Comparison of ENCODE assay signal across 1 cellular context in the genomic region with DNA sequence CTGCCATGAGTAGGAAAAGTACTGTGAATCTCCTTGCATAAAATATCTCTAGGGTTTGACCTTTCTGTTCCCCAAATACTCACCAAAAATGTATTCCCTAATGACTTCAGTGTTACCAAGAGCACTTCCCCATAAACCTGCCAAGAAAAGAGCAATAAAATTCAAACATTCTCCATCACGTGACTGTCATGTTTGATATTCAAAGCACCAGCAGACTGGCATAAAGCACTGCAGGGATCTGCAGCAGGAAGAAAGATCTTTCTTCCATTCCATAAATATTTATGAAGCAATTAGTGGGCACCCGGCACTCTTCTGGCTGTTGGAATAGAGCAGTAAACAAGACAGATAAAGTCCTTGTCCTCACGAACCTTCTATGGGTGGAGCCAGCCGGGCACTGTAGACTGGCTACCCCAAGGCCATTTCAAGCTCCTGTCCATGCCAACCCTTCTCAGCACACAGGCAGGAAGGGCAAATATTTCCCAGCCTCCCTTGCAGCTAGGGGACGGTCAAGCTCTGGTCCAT.
TF ChIP-seq lines count a peak whose summit lies in the region.

No MANE protein-coding gene starts in this region.

TF ChIP-seq in SK-N-SH treated with all-trans-retinoic acid at 6 μM for 48 hours, 23 proteins besides CTCF, POLR2A, EP300 and RAD21 (continued from another document):
- TF ChIP-seq, protein P1, sequence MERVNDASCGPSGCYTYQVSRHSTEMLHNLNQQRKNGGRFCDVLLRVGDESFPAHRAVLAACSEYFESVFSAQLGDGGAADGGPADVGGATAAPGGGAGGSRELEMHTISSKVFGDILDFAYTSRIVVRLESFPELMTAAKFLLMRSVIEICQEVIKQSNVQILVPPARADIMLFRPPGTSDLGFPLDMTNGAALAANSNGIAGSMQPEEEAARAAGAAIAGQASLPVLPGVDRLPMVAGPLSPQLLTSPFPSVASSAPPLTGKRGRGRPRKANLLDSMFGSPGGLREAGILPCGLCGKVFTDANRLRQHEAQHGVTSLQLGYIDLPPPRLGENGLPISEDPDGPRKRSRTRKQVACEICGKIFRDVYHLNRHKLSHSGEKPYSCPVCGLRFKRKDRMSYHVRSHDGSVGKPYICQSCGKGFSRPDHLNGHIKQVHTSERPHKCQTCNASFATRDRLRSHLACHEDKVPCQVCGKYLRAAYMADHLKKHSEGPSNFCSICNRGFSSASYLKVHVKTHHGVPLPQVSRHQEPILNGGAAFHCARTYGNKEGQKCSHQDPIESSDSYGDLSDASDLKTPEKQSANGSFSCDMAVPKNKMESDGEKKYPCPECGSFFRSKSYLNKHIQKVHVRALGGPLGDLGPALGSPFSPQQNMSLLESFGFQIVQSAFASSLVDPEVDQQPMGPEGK (CRISPR knock-in tag; IDR thresholded peaks at IDR 0.05; ENCODE audit: borderline replicate concordance), result no peak
- TF ChIP-seq ZFP30 (CRISPR knock-in tag; IDR thresholded peaks at IDR 0.05) (no peak), ZC3H10 (CRISPR knock-in tag; IDR thresholded peaks at IDR 0.05) (no peak), ISL1 (CRISPR knock-in tag; IDR thresholded peaks at IDR 0.05) (no peak), GLIS3 (CRISPR knock-in tag; IDR thresholded peaks at IDR 0.05) (no peak), ZNF70 (CRISPR knock-in tag; IDR thresholded peaks at IDR 0.05) (no peak), ZNF565 (CRISPR knock-in tag; conservative IDR thresholded peaks at IDR 0.05; ENCODE audit: low read depth) (no peak), TCF4 (CRISPR knock-in tag; IDR thresholded peaks at IDR 0.05; ENCODE audit: borderline replicate concordance) (no peak), ESRRG (CRISPR knock-in tag; IDR thresholded peaks at IDR 0.05) (no peak), OSR1 (CRISPR knock-in tag; IDR thresholded peaks at IDR 0.05) (no peak)
- TF ChIP-seq, protein P2, sequence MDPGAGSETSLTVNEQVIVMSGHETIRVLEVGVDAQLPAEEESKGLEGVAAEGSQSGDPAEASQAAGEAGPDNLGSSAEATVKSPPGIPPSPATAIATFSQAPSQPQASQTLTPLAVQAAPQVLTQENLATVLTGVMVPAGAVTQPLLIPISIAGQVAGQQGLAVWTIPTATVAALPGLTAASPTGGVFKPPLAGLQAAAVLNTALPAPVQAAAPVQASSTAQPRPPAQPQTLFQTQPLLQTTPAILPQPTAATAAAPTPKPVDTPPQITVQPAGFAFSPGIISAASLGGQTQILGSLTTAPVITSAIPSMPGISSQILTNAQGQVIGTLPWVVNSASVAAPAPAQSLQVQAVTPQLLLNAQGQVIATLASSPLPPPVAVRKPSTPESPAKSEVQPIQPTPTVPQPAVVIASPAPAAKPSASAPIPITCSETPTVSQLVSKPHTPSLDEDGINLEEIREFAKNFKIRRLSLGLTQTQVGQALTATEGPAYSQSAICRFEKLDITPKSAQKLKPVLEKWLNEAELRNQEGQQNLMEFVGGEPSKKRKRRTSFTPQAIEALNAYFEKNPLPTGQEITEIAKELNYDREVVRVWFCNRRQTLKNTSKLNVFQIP (CRISPR knock-in tag; IDR thresholded peaks at IDR 0.05; ENCODE audit: borderline replicate concordance, low read depth), result no peak
